ENCODE assay signal across 8 cellular contexts in genomic region chr11:65502852-65503603, GRCh38. TPM values are rescaled to one million over a fixed set of nuclear protein-coding genes. Genes with fewer than 3 reads are reported as not detected.
DNase-seq lines count a peak whose midpoint lies in the region; ATAC-seq, FAIRE-seq and TF ChIP-seq lines count a peak whose summit lies in the region.

No MANE protein-coding gene starts in this region.

- peaks cover 36% of the 10 kb centered on the region for H3K4me1 ChIP-seq in CD8-positive, alpha-beta memory T cell (ENCODE audit: insufficient read depth, low read length)
- H3K4me1 ChIP-seq in MM.1S (ENCODE audit: low read length) (peaks cover 36% of the 10 kb centered on the region), ectodermal cell (ENCODE audit: control insufficient read depth, insufficient read depth, low read length) (peaks cover 8% of the 10 kb centered on the region)

- peaks cover 0 to 2% (median 0%) of the 10 kb centered on the region in 5 donors for H3K9me3 Mint-ChIP-seq in CD8-positive, alpha-beta memory T cell

- CTCF ChIA-PET in CD8-positive, alpha-beta memory T cell (lab: Charles Lee): interaction anchor here (0.6 to 21.4 kb wide), 4 partner anchors 25 to 83 kb away, joined by 3 to 448 read pairs (median 4); partner anchors contain the start of gene NEAT1

- no peaks in the 10 kb centered on the region for H3K9me3 ChIP-seq in CD8-positive, alpha-beta memory T cell (ENCODE audit: low read length)
- no peaks in the 10 kb centered on the region for H3K9me3 ChIP-seq in MM.1S (replicated peaks; ENCODE audit: insufficient read depth, low read length)
- H3K9me3 ChIP-seq in ectodermal cell (ENCODE audit: control insufficient read depth, low read length): no peaks in the 10 kb centered on the region
- H3K9me3 ChIP-seq in neural cell (ENCODE audit: low read length): no peaks in the 10 kb centered on the region

- H3K4me1 Mint-ChIP-seq in CD8-positive, alpha-beta memory T cell: peaks cover 44 to 48% (median 47%) of the 10 kb centered on the region in 3 donors

- peaks cover 0 to 3% of the 10 kb centered on the region in 2 donors for H3K27me3 Mint-ChIP-seq in CD8-positive, alpha-beta memory T cell

- H4K20me1 ChIP-seq in MM.1S (ENCODE audit: insufficient read depth, low read length) (peaks cover 72% of the 10 kb centered on the region), neural cell (ENCODE audit: insufficient read depth) (peaks cover 83% of the 10 kb centered on the region)

- H3F3A ChIP-seq in MM.1S (ENCODE audit: insufficient read depth, low read length) (peaks cover 99% of the 10 kb centered on the region), neural cell (ENCODE audit: insufficient read depth, low read length, poor library complexity, severe bottlenecking) (peaks cover 23% of the 10 kb centered on the region)

- peak in 2 of 5 donors; percentile 8 to 13 for DNase-seq in CD8-positive, alpha-beta memory T cell
- DNase-seq in MM.1S: peak; percentile 55
- DNase-seq in frontal cortex (ENCODE audit: low spot score in 2 of 2): no peak

- no peak for TF ChIP-seq RAD21 in neural cell (conservative IDR thresholded peaks at IDR 0.05)

- TF ChIP-seq EP300 in neural cell (conservative IDR thresholded peaks at IDR 0.05; ENCODE audit: poor library complexity, severe bottlenecking): no peak

- H3K36me3 ChIP-seq in CD8-positive, alpha-beta memory T cell (ENCODE audit: insufficient read depth, low read length): peaks cover 67% of the 10 kb centered on the region
- H3K36me3 ChIP-seq in MM.1S (replicated peaks; ENCODE audit: insufficient read depth, low read length) (peaks cover 44% of the 10 kb centered on the region), ectodermal cell (ENCODE audit: control insufficient read depth, insufficient read depth, low read length) (peaks cover 63% of the 10 kb centered on the region), neural cell (ENCODE audit: insufficient read depth, low read length) (peaks cover 57% of the 10 kb centered on the region)

- no peak overlapping the region for H3K4me3 Mint-ChIP-seq in CD8-positive, alpha-beta memory T cell

- H3K9me2 ChIP-seq in MM.1S (replicated peaks; ENCODE audit: insufficient read depth, low read length) (no peaks in the 10 kb centered on the region), neural cell (ENCODE audit: insufficient read depth, low read length) (no peaks in the 10 kb centered on the region)

- H3K4me2 ChIP-seq in MM.1S (ENCODE audit: low read depth, low read length) (peak overlapping the region; percentile 67), neural cell (ENCODE audit: low read length) (peak overlapping the region; percentile 87)

- ATAC-seq in GM18517 (IDR thresholded peaks at IDR 0.05; ENCODE audit: unreplicated experiment) (no peak), HG02759 (IDR thresholded peaks at IDR 0.05; ENCODE audit: unreplicated experiment) (no peak), GM19467 (IDR thresholded peaks at IDR 0.05; ENCODE audit: unreplicated experiment) (no peak)

- no peaks in the 10 kb centered on the region for H3K27me3 ChIP-seq in CD8-positive, alpha-beta memory T cell (ENCODE audit: insufficient read depth, low read length, poor library complexity, severe bottlenecking)
- H3K27me3 ChIP-seq in MM.1S (replicated peaks; ENCODE audit: insufficient read depth, low read length) (no peaks in the 10 kb centered on the region), ectodermal cell (ENCODE audit: control insufficient read depth, insufficient read depth, low read length, poor library complexity, severe bottlenecking) (no peaks in the 10 kb centered on the region), neural cell (ENCODE audit: insufficient read depth, low read depth, low read length) (no peaks in the 10 kb centered on the region)

- H2AFZ ChIP-seq in MM.1S (ENCODE audit: low read length) (no peak overlapping the region), neural cell (ENCODE audit: low read depth, low read length) (no peak overlapping the region)

- peaks cover 24 to 37% (median 36%) of the 10 kb centered on the region in 3 donors for H3K36me3 Mint-ChIP-seq in CD8-positive, alpha-beta memory T cell

- H3K9ac ChIP-seq in MM.1S (ENCODE audit: low read length) (peak overlapping the region; percentile 100), neural cell (ENCODE audit: low read length) (peak overlapping the region; percentile 99)

- peak overlapping the region; percentile 95 for H3K27ac ChIP-seq in CD8-positive, alpha-beta memory T cell (ENCODE audit: low read depth, low read length)
- peak overlapping the region; percentile 94 for H3K27ac ChIP-seq in MM.1S (ENCODE audit: low read length)
- H3K27ac ChIP-seq in ectodermal cell (ENCODE audit: insufficient read depth, low read depth, low read length, poor library complexity, severe bottlenecking): peak overlapping the region; percentile 4
- H3K27ac ChIP-seq in neural cell (ENCODE audit: low read length): peak overlapping the region; percentile 100

- peak overlapping the region in 4 of 8 donors; percentile 21 to 87 (median 64) for H3K27ac Mint-ChIP-seq in CD8-positive, alpha-beta memory T cell

- H3K79me2 ChIP-seq in MM.1S (ENCODE audit: low read length): peaks cover 81% of the 10 kb centered on the region
- H3K79me2 ChIP-seq in neural cell (replicated peaks; ENCODE audit: insufficient read depth, low read length): peaks cover 98% of the 10 kb centered on the region

- H3K4me3 ChIP-seq in CD8-positive, alpha-beta memory T cell (ENCODE audit: low read length): peak overlapping the region; percentile 97
- H3K4me3 ChIP-seq in MM.1S (ENCODE audit: low read length): peak overlapping the region; percentile 86
- H3K4me3 ChIP-seq in ectodermal cell (ENCODE audit: insufficient read depth, low read depth, low read length): peak overlapping the region; percentile 88
- H3K4me3 ChIP-seq in neural cell (ENCODE audit: low read length): peak overlapping the region; percentile 78

- TF ChIP-seq CTCF in MM.1S (IDR thresholded peaks at IDR 0.05; ENCODE audit: low read length) (no peak), neural cell (IDR thresholded peaks at IDR 0.05; ENCODE audit: poor library complexity, severe bottlenecking) (no peak)

- POLR2A ChIA-PET in CD8-positive, alpha-beta memory T cell (lab: Charles Lee): interaction anchor here (0.7 to 17.6 kb wide), 9 partner anchors 8 to 127 kb away, joined by 3 to 1366 read pairs (median 5); partner anchors contain the start of genes FRMD8 and NEAT1

- no peak for FAIRE-seq in frontal cortex (lab: Jason Lieb, UNC)

- 3 to 16% methylated on average over 4 to 5 of the region's 6 CpGs for WGBS in ectodermal cell, 2 experiments

TF ChIP-seq in neural cell, 6 proteins besides CTCF, POLR2A, EP300 and RAD21:
- TF ChIP-seq POLR2AphosphoS5 (IDR thresholded peaks at IDR 0.05) (peak; percentile 71), TAF1 (IDR thresholded peaks at IDR 0.05; ENCODE audit: low read depth) (no peak), EZH2 (IDR thresholded peaks at IDR 0.05; ENCODE audit: borderline replicate concordance, insufficient read depth, low read length, poor library complexity, severe bottlenecking) (no peak), SMC3 (conservative IDR thresholded peaks at IDR 0.05; ENCODE audit: poor library complexity) (no peak), REST (IDR thresholded peaks at IDR 0.05; ENCODE audit: borderline replicate concordance) (peak; percentile 77)
TF ChIP-seq in neural cell: peak in this region for 2.

RNA-seq across cellular contexts. Expression of gene MALAT1, which starts 4.2 kb away (rescaled TPM):
- total RNA-seq in CD8-positive, alpha-beta memory T cell: 1,000 to 10,000 TPM; 4,639 to 4,912 TPM
- 2,529 TPM for polyA plus RNA-seq in CD8-positive, alpha-beta memory T cell
- 2,593 TPM for polyA plus RNA-seq in ectodermal cell (2013, experiment 1 of 4)
- polyA plus RNA-seq in ectodermal cell (2013, experiment 2 of 4): 2,616 TPM
- polyA plus RNA-seq in ectodermal cell (2013, experiment 3 of 4): 1,460 TPM
- 1,510 TPM for polyA plus RNA-seq in ectodermal cell (2013, experiment 4 of 4)
- 1,383 and 1,630 TPM in 2 replicates for polyA plus RNA-seq in neural cell
- 48,171 and 65,838 TPM in 2 replicates for polyA minus RNA-seq in neural cell
- 6,549 TPM for total RNA-seq in frontal cortex

RNA-seq across cellular contexts. Expression of gene SCYL1, which starts 21.9 kb away (rescaled TPM):
- total RNA-seq in CD8-positive, alpha-beta memory T cell: 10 to 100 TPM; 85.1 to 88.5 TPM
- 42.1 TPM for polyA plus RNA-seq in CD8-positive, alpha-beta memory T cell
- polyA plus RNA-seq in ectodermal cell (2013, experiment 1 of 4): 52.2 TPM
- polyA plus RNA-seq in ectodermal cell (2013, experiment 2 of 4): 49.6 TPM
- 46.2 TPM for polyA plus RNA-seq in ectodermal cell (2013, experiment 3 of 4)
- polyA plus RNA-seq in ectodermal cell (2013, experiment 4 of 4): 55.4 TPM
- 48.3 and 56.2 TPM in 2 replicates for polyA plus RNA-seq in neural cell
- 35.3 and 55.3 TPM in 2 replicates for polyA minus RNA-seq in neural cell
- total RNA-seq in frontal cortex: 39.1 TPM

RNA-seq across cellular contexts. Expression of gene LTBP3, which starts 55.1 kb away (rescaled TPM):
- 10 to 100 TPM; 33.2 to 35.4 TPM for total RNA-seq in CD8-positive, alpha-beta memory T cell
- polyA plus RNA-seq in CD8-positive, alpha-beta memory T cell: 17.9 TPM
- polyA plus RNA-seq in ectodermal cell (2013, experiment 1 of 4): 9.3 TPM
- polyA plus RNA-seq in ectodermal cell (2013, experiment 2 of 4): 11.2 TPM
- 15.5 TPM for polyA plus RNA-seq in ectodermal cell (2013, experiment 3 of 4)
- polyA plus RNA-seq in ectodermal cell (2013, experiment 4 of 4): 13.8 TPM
- 3.5 and 4.6 TPM in 2 replicates for polyA plus RNA-seq in neural cell
- 0.97 and 2.3 TPM in 2 replicates for polyA minus RNA-seq in neural cell
- total RNA-seq in frontal cortex: 17.5 TPM

Comparison
In these comparisons a context has a peak if more than half of its experiments do, and no peak if none do; other contexts are left out.
1. H3K27ac ChIP-seq: peak in every context shown above with its lines; median percentile 100 in neural cell; 95 in CD8-positive, alpha-beta memory T cell; 94 in MM.1S; 4 in ectodermal cell.